In genomic region chr5:173660481-173661280, GRCh38 we compare ENCODE assay signal across 24 cellular contexts.
"Had no signal": no experiment of that assay in that cellular context is flagged by ENCODE, and none has a peak within 500 bp of the region (broad histone marks: within the 10 kb centered on the region; RNA-seq: fewer than 3 reads in every experiment).

No MANE protein-coding gene starts in this region.

- H3K36me3 Mint-ChIP-seq: activated naive CD8-positive, alpha-beta T cell treated with anti-CD3 and anti-CD28 coated beads for 36 hours; stimulated activated memory B cell treated with anti-CD40 and anti-IgM and Interleukin-4, amounts not matched to agents 10 μg/mL and 1 μg/mL and 100 μg/mL, for 72 hours had no signal

- H3K4me3 ChIP-seq: body of pancreas, colonic mucosa, left lung, prostate gland, smooth muscle cell, thyroid gland had no signal

- ATAC-seq: activated CD4-positive, alpha-beta T cell treated with anti-CD3 and anti-CD28 coated beads for 36 hours; body of pancreas; left lung; sciatic nerve; stimulated activated memory B cell treated with anti-CD40 and anti-IgM and Interleukin-4, amounts not matched to agents 10 μg/mL and 1 μg/mL and 100 μg/mL, for 72 hours; WTC11 had no signal

- H3K27ac Mint-ChIP-seq: activated CD4-positive, alpha-beta T cell treated with anti-CD3 and anti-CD28 coated beads for 36 hours; activated naive CD8-positive, alpha-beta T cell treated with anti-CD3 and anti-CD28 coated beads for 36 hours; activated T-helper 1 cell treated with anti-CD3 and anti-CD28 coated beads, Interleukin-12 subunit alpha, Interleukin-12 subunit beta, Interleukin-2, Interleukin-4 antibody, amounts not matched to agents 30 ng/mL and 10 ng/mL and 1 ng/mL, durations not matched to agents 14 hours and 24 hours and 36 hours; nephron; stimulated activated memory B cell treated with anti-CD40 and anti-IgM and Interleukin-4, amounts not matched to agents 10 μg/mL and 1 μg/mL and 100 μg/mL, for 72 hours; T-helper 2 cell treated with Interferon-gamma antibody and Interleukin-4, amounts not matched to agents 5 μg/mL and 100 μg/mL, for 36 hours; WTC11 had no signal

- H3K27ac ChIP-seq: body of pancreas, colonic mucosa, left lung, prostate gland, thyroid gland had no signal

- H3K4me1 ChIP-seq: body of pancreas, colonic mucosa, prostate gland, thyroid gland had no signal

- H3K4me1 Mint-ChIP-seq: activated CD4-positive, alpha-beta T cell treated with anti-CD3 and anti-CD28 coated beads for 36 hours; activated naive CD8-positive, alpha-beta T cell treated with anti-CD3 and anti-CD28 coated beads for 36 hours; stimulated activated memory B cell treated with anti-CD40 and anti-IgM and Interleukin-4, amounts not matched to agents 10 μg/mL and 1 μg/mL and 100 μg/mL, for 72 hours had no signal

- H3K4me2 ChIP-seq: smooth muscle cell had no signal

- H3K36me3 ChIP-seq: colonic mucosa, left lung, prostate gland, thyroid gland had no signal

- H3K27me3 ChIP-seq: body of pancreas, colonic mucosa, left lung, thyroid gland had no signal

- DNase-seq: activated CD4-positive, alpha-beta T cell treated with anti-CD3 and anti-CD28 coated beads for 36 hours; activated CD4-positive, alpha-beta T cell treated with anti-CD3 and anti-CD28 coated beads, Interleukin-2, amount 50 U/mL, for 48 hours; activated gamma-delta T cell treated with Interleukin-2 at 50 U/mL for 16 hours; activated naive CD8-positive, alpha-beta T cell treated with anti-CD3 and anti-CD28 coated beads for 36 hours; activated T-cell treated with anti-CD3 and anti-CD28 coated beads for 4 hours; amniotic stem cell; body of pancreas; central memory CD4-positive, alpha-beta T cell; colonic mucosa; erythroblast; foreskin melanocyte; kidney; midbrain; stimulated activated CD4-positive, alpha-beta T cell treated with anti-CD3 and anti-CD28 coated beads, Interleukin-4, amount 100 ng/mL, for 4 hours; thyroid gland had no signal

- H3K4me3 Mint-ChIP-seq: activated CD4-positive, alpha-beta T cell treated with anti-CD3 and anti-CD28 coated beads for 36 hours; activated naive CD8-positive, alpha-beta T cell treated with anti-CD3 and anti-CD28 coated beads for 36 hours; activated T-helper 1 cell treated with anti-CD3 and anti-CD28 coated beads, Interleukin-12 subunit alpha, Interleukin-12 subunit beta, Interleukin-2, Interleukin-4 antibody, amounts not matched to agents 30 ng/mL and 10 ng/mL and 1 ng/mL, durations not matched to agents 14 hours and 24 hours and 36 hours; nephron; stimulated activated memory B cell treated with anti-CD40 and anti-IgM and Interleukin-4, amounts not matched to agents 10 μg/mL and 1 μg/mL and 100 μg/mL, for 72 hours; T-helper 2 cell treated with Interferon-gamma antibody and Interleukin-4, amounts not matched to agents 5 μg/mL and 100 μg/mL, for 36 hours; WTC11 had no signal

- H3K9me3 ChIP-seq: body of pancreas, colonic mucosa, prostate gland, thyroid gland had no signal

- H3K9me3 Mint-ChIP-seq: activated naive CD8-positive, alpha-beta T cell treated with anti-CD3 and anti-CD28 coated beads for 36 hours; activated T-helper 1 cell treated with anti-CD3 and anti-CD28 coated beads, Interleukin-12 subunit alpha, Interleukin-12 subunit beta, Interleukin-2, Interleukin-4 antibody, amounts not matched to agents 30 ng/mL and 10 ng/mL and 1 ng/mL, durations not matched to agents 14 hours and 24 hours and 36 hours; stimulated activated memory B cell treated with anti-CD40 and anti-IgM and Interleukin-4, amounts not matched to agents 10 μg/mL and 1 μg/mL and 100 μg/mL, for 72 hours; T-helper 2 cell treated with Interferon-gamma antibody and Interleukin-4, amounts not matched to agents 5 μg/mL and 100 μg/mL, for 36 hours had no signal

- H3K27me3 Mint-ChIP-seq: activated naive CD8-positive, alpha-beta T cell treated with anti-CD3 and anti-CD28 coated beads for 36 hours; stimulated activated memory B cell treated with anti-CD40 and anti-IgM and Interleukin-4, amounts not matched to agents 10 μg/mL and 1 μg/mL and 100 μg/mL, for 72 hours had no signal
